Comparison of ENCODE assay signal across 8 cellular contexts in genomic region chr1:16206547-16207317, GRCh38. TPM values are rescaled to one million over a fixed set of nuclear protein-coding genes. Genes with fewer than 3 reads are reported as not detected.
DNase-seq lines count a peak whose midpoint lies in the region; ATAC-seq and TF ChIP-seq lines count a peak whose summit lies in the region.

No MANE protein-coding gene starts in this region.

- ATAC-seq in GM18873 (IDR thresholded peaks at IDR 0.05; ENCODE audit: low FRiP score, unreplicated experiment) (peak; percentile 45), HG03108 (IDR thresholded peaks at IDR 0.05; ENCODE audit: unreplicated experiment) (peak; percentile 73), WTC11 (peak; percentile 92)

- H3K4me3 ChIP-seq in ACC112 (ENCODE audit: low read depth, low read length) (peak overlapping the region; percentile 78), cardiac fibroblast (replicated peaks in 1 of 2; ENCODE audit: low read depth in 2 of 2, low read length in 2 of 2) (peak overlapping the region; percentile 46 to 62)

- peaks cover 8% of the 10 kb centered on the region for H3K4me1 ChIP-seq in ACC112 (ENCODE audit: control insufficient read depth, insufficient read depth, low read length, unreplicated experiment)

- CTCF ChIA-PET in WTC11 (lab: Charles Lee), result interaction anchor here (0.8 to 3.5 kb wide), 8 partner anchors 10 to 157 kb away, joined by 3 to 25 read pairs (median 4); no protein-coding TSS in a partner anchor

- no peaks in the 10 kb centered on the region for H3K9me3 Mint-ChIP-seq in WTC11

- H3K4me1 Mint-ChIP-seq in WTC11, result peaks cover 35% of the 10 kb centered on the region

- H3K27me3 ChIP-seq in ACC112 (ENCODE audit: insufficient read depth, low read length), result no peaks in the 10 kb centered on the region

- POLR2A ChIA-PET in WTC11 (lab: Charles Lee), result interaction anchor here (0.6 to 3.3 kb wide), 7 partner anchors 9 to 149 kb away, joined by 3 to 13 read pairs (median 3); partner anchors contain the start of genes CPLANE2 and FBXO42

- H3K27ac ChIP-seq in ACC112 (ENCODE audit: low read depth, low read length), result peak overlapping the region; percentile 85

- peak overlapping the region; percentile 89 for H3K4me3 Mint-ChIP-seq in WTC11

- peak overlapping the region; percentile 65 for H2AFZ ChIP-seq in ACC112 (ENCODE audit: low read length, unreplicated experiment)

- H3K27me3 Mint-ChIP-seq in WTC11 (ENCODE audit: low read depth), result no peaks in the 10 kb centered on the region

- H3K36me3 Mint-ChIP-seq in WTC11, result peaks cover 22% of the 10 kb centered on the region

- H3K27ac Mint-ChIP-seq in WTC11, result peak overlapping the region; percentile 98

- no peaks in the 10 kb centered on the region for H3K36me3 ChIP-seq in ACC112 (ENCODE audit: insufficient read depth, low read length)

- H3K79me2 ChIP-seq in ACC112 (ENCODE audit: control insufficient read depth, insufficient read depth, low read length, unreplicated experiment), result no peaks in the 10 kb centered on the region

- DNase-seq in NCI-H2196 treated with DMSO at 0.1 percent for 48 hours (lab: John Stamatoyannopoulos, UW; ENCODE audit: unreplicated experiment) (peak; percentile 98), WTC11 (ENCODE audit: low spot score) (peak; percentile 99), cardiac fibroblast (ENCODE audit: low read depth in 2 of 2) (peak; percentile 99), islet precursor cell (peak; percentile 99)
- peak; percentile 90 to 95 for DNase-seq in stimulated activated CD4-positive, alpha-beta T cell treated with anti-CD3 and anti-CD28 coated beads, Interleukin-12 subunit alpha, Interleukin-12 subunit beta, amount 100 ng/mL, for 24 hours (ENCODE audit: low read depth in 2 of 2)

- TF ChIP-seq CTCF in WTC11 (IDR thresholded peaks at IDR 0.05) (no peak), cardiac fibroblast (IDR thresholded peaks at IDR 0.05; ENCODE audit: low read depth, low read length) (no peak)

TF ChIP-seq in WTC11, 78 proteins besides CTCF, POLR2A, EP300 and RAD21 (continues in another document):
- TF ChIP-seq TEAD1 (CRISPR knock-in tag; IDR thresholded peaks at IDR 0.05) (no peak), ZNF263 (CRISPR knock-in tag; IDR thresholded peaks at IDR 0.05; ENCODE audit: low read depth) (peak; percentile 60; the same call in 1 of the 2 replicates), ZNF416 (CRISPR knock-in tag; IDR thresholded peaks at IDR 0.05) (no peak), MYBL2 (CRISPR knock-in tag; IDR thresholded peaks at IDR 0.05) (peak; percentile 24; the same call in 1 of the 2 replicates), NR3C1 (CRISPR knock-in tag; conservative IDR thresholded peaks at IDR 0.05; ENCODE audit: low read depth) (no peak), ZNF121 (CRISPR knock-in tag; IDR thresholded peaks at IDR 0.05) (peak; percentile 82), HMGA2 (CRISPR knock-in tag; IDR thresholded peaks at IDR 0.05) (no peak), ARID4B (CRISPR knock-in tag; IDR thresholded peaks at IDR 0.05; ENCODE audit: borderline replicate concordance) (peak; percentile 37; the same call in 1 of the 2 replicates), SMAD4 (CRISPR knock-in tag; IDR thresholded peaks at IDR 0.05) (no peak), CBFB (CRISPR knock-in tag; IDR thresholded peaks at IDR 0.05; ENCODE audit: low read depth) (no peak), CDX4 (CRISPR knock-in tag; IDR thresholded peaks at IDR 0.05; ENCODE audit: borderline replicate concordance) (no peak), ZNF317 (CRISPR knock-in tag; IDR thresholded peaks at IDR 0.05; ENCODE audit: borderline replicate concordance, low read depth) (0 out of 2 replicates have a peak, but pooled peaks have one; percentile 20)
- TF ChIP-seq, protein P1, sequence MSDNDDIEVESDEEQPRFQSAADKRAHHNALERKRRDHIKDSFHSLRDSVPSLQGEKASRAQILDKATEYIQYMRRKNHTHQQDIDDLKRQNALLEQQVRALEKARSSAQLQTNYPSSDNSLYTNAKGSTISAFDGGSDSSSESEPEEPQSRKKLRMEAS (CRISPR knock-in tag; IDR thresholded peaks at IDR 0.05), result peak; percentile 56; the same call in 1 of the 2 replicates
- TF ChIP-seq, protein P2, sequence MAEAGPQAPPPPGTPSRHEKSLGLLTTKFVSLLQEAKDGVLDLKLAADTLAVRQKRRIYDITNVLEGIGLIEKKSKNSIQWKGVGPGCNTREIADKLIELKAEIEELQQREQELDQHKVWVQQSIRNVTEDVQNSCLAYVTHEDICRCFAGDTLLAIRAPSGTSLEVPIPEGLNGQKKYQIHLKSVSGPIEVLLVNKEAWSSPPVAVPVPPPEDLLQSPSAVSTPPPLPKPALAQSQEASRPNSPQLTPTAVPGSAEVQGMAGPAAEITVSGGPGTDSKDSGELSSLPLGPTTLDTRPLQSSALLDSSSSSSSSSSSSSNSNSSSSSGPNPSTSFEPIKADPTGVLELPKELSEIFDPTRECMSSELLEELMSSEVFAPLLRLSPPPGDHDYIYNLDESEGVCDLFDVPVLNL (CRISPR knock-in tag; IDR thresholded peaks at IDR 0.05; ENCODE audit: borderline replicate concordance, low read depth), result no peak
- TF ChIP-seq, protein P3, sequence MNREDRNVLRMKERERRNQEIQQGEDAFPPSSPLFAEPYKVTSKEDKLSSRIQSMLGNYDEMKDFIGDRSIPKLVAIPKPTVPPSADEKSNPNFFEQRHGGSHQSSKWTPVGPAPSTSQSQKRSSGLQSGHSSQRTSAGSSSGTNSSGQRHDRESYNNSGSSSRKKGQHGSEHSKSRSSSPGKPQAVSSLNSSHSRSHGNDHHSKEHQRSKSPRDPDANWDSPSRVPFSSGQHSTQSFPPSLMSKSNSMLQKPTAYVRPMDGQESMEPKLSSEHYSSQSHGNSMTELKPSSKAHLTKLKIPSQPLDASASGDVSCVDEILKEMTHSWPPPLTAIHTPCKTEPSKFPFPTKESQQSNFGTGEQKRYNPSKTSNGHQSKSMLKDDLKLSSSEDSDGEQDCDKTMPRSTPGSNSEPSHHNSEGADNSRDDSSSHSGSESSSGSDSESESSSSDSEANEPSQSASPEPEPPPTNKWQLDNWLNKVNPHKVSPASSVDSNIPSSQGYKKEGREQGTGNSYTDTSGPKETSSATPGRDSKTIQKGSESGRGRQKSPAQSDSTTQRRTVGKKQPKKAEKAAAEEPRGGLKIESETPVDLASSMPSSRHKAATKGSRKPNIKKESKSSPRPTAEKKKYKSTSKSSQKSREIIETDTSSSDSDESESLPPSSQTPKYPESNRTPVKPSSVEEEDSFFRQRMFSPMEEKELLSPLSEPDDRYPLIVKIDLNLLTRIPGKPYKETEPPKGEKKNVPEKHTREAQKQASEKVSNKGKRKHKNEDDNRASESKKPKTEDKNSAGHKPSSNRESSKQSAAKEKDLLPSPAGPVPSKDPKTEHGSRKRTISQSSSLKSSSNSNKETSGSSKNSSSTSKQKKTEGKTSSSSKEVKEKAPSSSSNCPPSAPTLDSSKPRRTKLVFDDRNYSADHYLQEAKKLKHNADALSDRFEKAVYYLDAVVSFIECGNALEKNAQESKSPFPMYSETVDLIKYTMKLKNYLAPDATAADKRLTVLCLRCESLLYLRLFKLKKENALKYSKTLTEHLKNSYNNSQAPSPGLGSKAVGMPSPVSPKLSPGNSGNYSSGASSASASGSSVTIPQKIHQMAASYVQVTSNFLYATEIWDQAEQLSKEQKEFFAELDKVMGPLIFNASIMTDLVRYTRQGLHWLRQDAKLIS (CRISPR knock-in tag; IDR thresholded peaks at IDR 0.05; ENCODE audit: borderline replicate concordance), result no peak
- TF ChIP-seq, protein P4, sequence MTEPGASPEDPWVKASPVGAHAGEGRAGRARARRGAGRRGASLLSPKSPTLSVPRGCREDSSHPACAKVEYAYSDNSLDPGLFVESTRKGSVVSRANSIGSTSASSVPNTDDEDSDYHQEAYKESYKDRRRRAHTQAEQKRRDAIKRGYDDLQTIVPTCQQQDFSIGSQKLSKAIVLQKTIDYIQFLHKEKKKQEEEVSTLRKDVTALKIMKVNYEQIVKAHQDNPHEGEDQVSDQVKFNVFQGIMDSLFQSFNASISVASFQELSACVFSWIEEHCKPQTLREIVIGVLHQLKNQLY (CRISPR knock-in tag; IDR thresholded peaks at IDR 0.05), result no peak

RNA-seq across cellular contexts. Expression of gene ARHGEF19, which starts 5.7 kb away (rescaled TPM):
- 51.1 to 53.1 TPM (median 52.9 TPM) in 3 replicates for total RNA-seq in WTC11 (2021)

RNA-seq across cellular contexts. Expression of gene CPLANE2, which starts 30.3 kb away (rescaled TPM):
- total RNA-seq in WTC11 (2021), result 3.9 to 5.0 TPM (median 4.9 TPM) in 3 replicates

RNA-seq across cellular contexts. Expression of gene EPHA2, which starts 50.9 kb away (rescaled TPM):
- 31.4 to 44.4 TPM (median 31.7 TPM) in 3 replicates for total RNA-seq in WTC11 (2021)

Comparison
In these comparisons a context has a peak if more than half of its experiments do, and no peak if none do; other contexts are left out.
1. Peak in every context shown above with its lines: DNase-seq, ATAC-seq, H3K4me3 ChIP-seq and H3K27ac ChIP-seq.